Comparison of ENCODE assay signal across 2 cellular contexts in the genomic region with DNA sequence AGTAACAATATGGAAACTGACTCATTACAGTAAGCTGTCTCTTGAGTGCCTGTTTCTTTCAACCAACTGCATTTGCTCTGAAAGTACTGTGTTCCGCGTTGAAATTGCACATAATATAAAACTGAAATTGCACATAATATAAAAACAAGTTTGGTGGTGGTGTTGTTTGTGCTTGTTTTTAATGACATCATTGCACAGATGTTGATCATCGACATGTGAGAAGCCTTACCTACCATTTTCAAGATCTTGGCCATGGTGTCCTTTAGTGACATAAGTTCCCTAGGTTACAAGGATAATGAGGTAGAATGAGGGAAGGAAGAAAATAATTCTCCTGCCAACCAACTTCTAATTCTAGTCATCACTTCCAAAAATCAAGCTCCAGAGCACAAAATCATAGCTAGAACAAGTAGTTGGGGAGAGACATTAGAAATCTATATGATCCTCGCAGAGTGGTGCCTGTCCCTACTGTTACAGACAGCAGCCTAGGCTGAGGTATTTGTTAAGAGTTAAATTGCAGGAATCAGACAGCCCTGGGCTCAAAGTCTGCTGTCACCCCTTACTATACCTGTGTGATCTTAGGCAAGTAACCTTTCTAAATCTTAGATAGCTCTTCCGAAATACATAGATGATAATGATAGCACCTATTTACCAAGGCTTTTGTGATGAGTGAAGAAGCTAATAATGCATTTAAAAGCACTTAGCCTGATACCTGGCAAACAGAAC.
TF ChIP-seq lines count a peak whose summit lies in the region.

No MANE protein-coding gene starts in this region.

TF ChIP-seq in GM23338, 12 proteins besides CTCF, POLR2A, EP300 and RAD21 (continues in another document):
- no peak for TF ChIP-seq STAT1 (IDR thresholded peaks at IDR 0.05; ENCODE audit: unreplicated experiment)
- TF ChIP-seq NANOG (IDR thresholded peaks at IDR 0.05; ENCODE audit: borderline replicate concordance), result no peak
- no peak for TF ChIP-seq ZNF331 (CRISPR knock-in tag; IDR thresholded peaks at IDR 0.05; ENCODE audit: low read depth)
- TF ChIP-seq, protein P1, sequence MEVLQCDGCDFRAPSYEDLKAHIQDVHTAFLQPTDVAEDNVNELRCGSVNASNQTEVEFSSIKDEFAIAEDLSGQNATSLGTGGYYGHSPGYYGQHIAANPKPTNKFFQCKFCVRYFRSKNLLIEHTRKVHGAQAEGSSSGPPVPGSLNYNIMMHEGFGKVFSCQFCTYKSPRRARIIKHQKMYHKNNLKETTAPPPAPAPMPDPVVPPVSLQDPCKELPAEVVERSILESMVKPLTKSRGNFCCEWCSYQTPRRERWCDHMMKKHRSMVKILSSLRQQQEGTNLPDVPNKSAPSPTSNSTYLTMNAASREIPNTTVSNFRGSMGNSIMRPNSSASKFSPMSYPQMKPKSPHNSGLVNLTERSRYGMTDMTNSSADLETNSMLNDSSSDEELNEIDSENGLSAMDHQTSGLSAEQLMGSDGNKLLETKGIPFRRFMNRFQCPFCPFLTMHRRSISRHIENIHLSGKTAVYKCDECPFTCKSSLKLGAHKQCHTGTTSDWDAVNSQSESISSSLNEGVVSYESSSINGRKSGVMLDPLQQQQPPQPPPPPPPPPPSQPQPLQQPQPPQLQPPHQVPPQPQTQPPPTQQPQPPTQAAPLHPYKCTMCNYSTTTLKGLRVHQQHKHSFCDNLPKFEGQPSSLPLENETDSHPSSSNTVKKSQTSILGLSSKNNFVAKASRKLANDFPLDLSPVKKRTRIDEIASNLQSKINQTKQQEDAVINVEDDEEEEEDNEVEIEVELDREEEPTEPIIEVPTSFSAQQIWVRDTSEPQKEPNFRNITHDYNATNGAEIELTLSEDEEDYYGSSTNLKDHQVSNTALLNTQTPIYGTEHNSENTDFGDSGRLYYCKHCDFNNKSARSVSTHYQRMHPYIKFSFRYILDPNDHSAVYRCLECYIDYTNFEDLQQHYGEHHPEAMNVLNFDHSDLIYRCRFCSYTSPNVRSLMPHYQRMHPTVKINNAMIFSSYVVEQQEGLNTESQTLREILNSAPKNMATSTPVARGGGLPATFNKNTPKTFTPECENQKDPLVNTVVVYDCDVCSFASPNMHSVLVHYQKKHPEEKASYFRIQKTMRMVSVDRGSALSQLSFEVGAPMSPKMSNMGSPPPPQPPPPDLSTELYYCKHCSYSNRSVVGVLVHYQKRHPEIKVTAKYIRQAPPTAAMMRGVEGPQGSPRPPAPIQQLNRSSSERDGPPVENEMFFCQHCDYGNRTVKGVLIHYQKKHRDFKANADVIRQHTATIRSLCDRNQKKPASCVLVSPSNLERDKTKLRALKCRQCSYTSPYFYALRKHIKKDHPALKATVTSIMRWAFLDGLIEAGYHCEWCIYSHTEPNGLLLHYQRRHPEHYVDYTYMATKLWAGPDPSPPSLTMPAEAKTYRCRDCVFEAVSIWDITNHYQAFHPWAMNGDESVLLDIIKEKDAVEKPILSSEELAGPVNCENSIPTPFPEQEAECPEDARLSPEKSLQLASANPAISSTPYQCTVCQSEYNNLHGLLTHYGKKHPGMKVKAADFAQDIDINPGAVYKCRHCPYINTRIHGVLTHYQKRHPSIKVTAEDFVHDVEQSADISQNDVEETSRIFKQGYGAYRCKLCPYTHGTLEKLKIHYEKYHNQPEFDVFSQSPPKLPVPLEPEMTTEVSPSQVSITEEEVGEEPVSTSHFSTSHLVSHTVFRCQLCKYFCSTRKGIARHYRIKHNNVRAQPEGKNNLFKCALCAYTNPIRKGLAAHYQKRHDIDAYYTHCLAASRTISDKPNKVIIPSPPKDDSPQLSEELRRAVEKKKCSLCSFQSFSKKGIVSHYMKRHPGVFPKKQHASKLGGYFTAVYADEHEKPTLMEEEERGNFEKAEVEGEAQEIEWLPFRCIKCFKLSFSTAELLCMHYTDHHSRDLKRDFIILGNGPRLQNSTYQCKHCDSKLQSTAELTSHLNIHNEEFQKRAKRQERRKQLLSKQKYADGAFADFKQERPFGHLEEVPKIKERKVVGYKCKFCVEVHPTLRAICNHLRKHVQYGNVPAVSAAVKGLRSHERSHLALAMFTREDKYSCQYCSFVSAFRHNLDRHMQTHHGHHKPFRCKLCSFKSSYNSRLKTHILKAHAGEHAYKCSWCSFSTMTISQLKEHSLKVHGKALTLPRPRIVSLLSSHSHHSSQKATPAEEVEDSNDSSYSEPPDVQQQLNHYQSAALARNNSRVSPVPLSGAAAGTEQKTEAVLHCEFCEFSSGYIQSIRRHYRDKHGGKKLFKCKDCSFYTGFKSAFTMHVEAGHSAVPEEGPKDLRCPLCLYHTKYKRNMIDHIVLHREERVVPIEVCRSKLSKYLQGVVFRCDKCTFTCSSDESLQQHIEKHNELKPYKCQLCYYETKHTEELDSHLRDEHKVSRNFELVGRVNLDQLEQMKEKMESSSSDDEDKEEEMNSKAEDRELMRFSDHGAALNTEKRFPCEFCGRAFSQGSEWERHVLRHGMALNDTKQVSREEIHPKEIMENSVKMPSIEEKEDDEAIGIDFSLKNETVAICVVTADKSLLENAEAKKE (CRISPR knock-in tag; IDR thresholded peaks at IDR 0.05), result no peak
- TF ChIP-seq EZH2phosphoT487 (IDR thresholded peaks at IDR 0.05; ENCODE audit: unreplicated experiment), result no peak
- TF ChIP-seq REST (IDR thresholded peaks at IDR 0.05; ENCODE audit: unreplicated experiment), result no peak
- TF ChIP-seq CREB1 (CRISPR knock-in tag; IDR thresholded peaks at IDR 0.05; ENCODE audit: low read depth), result no peak
- TF ChIP-seq ZNF114 (CRISPR knock-in tag; IDR thresholded peaks at IDR 0.05), result no peak
- TF ChIP-seq POLR2AphosphoS5 (IDR thresholded peaks at IDR 0.05; ENCODE audit: low read depth), result no peak
- TF ChIP-seq JUNB (IDR thresholded peaks at IDR 0.05; ENCODE audit: unreplicated experiment), result no peak

TF ChIP-seq in K562, 482 proteins besides CTCF, POLR2A, EP300 and RAD21:
- TF ChIP-seq, protein P2, sequence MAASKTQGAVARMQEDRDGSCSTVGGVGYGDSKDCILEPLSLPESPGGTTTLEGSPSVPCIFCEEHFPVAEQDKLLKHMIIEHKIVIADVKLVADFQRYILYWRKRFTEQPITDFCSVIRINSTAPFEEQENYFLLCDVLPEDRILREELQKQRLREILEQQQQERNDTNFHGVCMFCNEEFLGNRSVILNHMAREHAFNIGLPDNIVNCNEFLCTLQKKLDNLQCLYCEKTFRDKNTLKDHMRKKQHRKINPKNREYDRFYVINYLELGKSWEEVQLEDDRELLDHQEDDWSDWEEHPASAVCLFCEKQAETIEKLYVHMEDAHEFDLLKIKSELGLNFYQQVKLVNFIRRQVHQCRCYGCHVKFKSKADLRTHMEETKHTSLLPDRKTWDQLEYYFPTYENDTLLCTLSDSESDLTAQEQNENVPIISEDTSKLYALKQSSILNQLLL (CRISPR knock-in tag; IDR thresholded peaks at IDR 0.05; ENCODE audit: borderline replicate concordance), result 0 out of 2 replicates have a peak, but pooled peaks have one; percentile 2
- TF ChIP-seq ILF3 (IDR thresholded peaks at IDR 0.05; ENCODE audit: borderline replicate concordance), result no peak
